12 cellular contexts compared by ENCODE assay signal in genomic region chr20:40961686-40962640, GRCh38.
DNase-seq lines count a peak whose midpoint lies in the region; ATAC-seq and TF ChIP-seq lines count a peak whose summit lies in the region.
"Had no signal": no experiment of that assay in that cellular context is flagged by ENCODE, and none has a peak within 500 bp of the region (broad histone marks: within the 10 kb centered on the region; RNA-seq: fewer than 3 reads in every experiment).

No MANE protein-coding gene starts in this region.

- H3K36me3 ChIP-seq in vagina, result no peaks in the 10 kb centered on the region
- H3K36me3 ChIP-seq: colonic mucosa, lower lobe of right lung had no signal

- no peak overlapping the region for H3K27ac ChIP-seq in vagina
- H3K27ac ChIP-seq: colonic mucosa, lower lobe of right lung, VCaP had no signal

- H3K4me1 ChIP-seq in vagina, result peaks cover 6% of the 10 kb centered on the region
- H3K4me1 ChIP-seq: colonic mucosa had no signal

- no peaks in the 10 kb centered on the region for H3K9me3 ChIP-seq in vagina
- H3K9me3 ChIP-seq: colonic mucosa, lower lobe of right lung had no signal

- peaks cover 11% of the 10 kb centered on the region for H3K4me1 Mint-ChIP-seq in activated naive CD8-positive, alpha-beta T cell treated with anti-CD3 and anti-CD28 coated beads, Interleukin-2, amount 50 U/mL, for 24 hours
- H3K4me1 Mint-ChIP-seq in activated naive CD8-positive, alpha-beta T cell treated with anti-CD3 and anti-CD28 coated beads for 36 hours, result peaks cover 9% of the 10 kb centered on the region
- H3K4me1 Mint-ChIP-seq in T-cell, result peaks cover 0 to 12% (median 11%) of the 10 kb centered on the region in 3 donors

- H3K36me3 Mint-ChIP-seq in activated naive CD8-positive, alpha-beta T cell treated with anti-CD3 and anti-CD28 coated beads, Interleukin-2, amount 50 U/mL, for 24 hours (ENCODE audit: low read depth), result no peaks in the 10 kb centered on the region
- no peaks in the 10 kb centered on the region for H3K36me3 Mint-ChIP-seq in activated naive CD8-positive, alpha-beta T cell treated with anti-CD3 and anti-CD28 coated beads for 36 hours
- H3K36me3 Mint-ChIP-seq in T-cell, result no peaks in the 10 kb centered on the region

- no peak overlapping the region for H3K4me3 ChIP-seq in vagina
- H3K4me3 ChIP-seq: colonic mucosa, lower lobe of right lung had no signal

- POLR2A ChIA-PET in T-cell (lab: Charles Lee), result no interaction called here

- TF ChIP-seq POLR2A in vagina (IDR thresholded peaks at IDR 0.05), result no peak

- TF ChIP-seq CTCF in vagina (IDR thresholded peaks at IDR 0.05), result no peak

- CTCF ChIA-PET in T-cell (lab: Charles Lee), result interaction anchor here (0.6 to 1.7 kb wide), 12 partner anchors 9 to 1912 kb away, joined by 3 to 12 read pairs (median 4); no protein-coding TSS in a partner anchor

- ATAC-seq in activated naive CD8-positive, alpha-beta T cell treated with anti-CD3 and anti-CD28 coated beads, Interleukin-2, amount 50 U/mL, for 24 hours, result peak; percentile 6
- peak in 3 of 4 experiments; percentile 43 to 64 (median 53) for ATAC-seq in T-cell (replicated peaks in 1 of 4)

- intact Hi-C loops in vagina (cut with DNase I), result loop anchor here (5.0 kb wide), 1 partner anchor 1865 kb away; no protein-coding TSS in a partner anchor

- no peaks in the 10 kb centered on the region for H3K27me3 Mint-ChIP-seq in activated naive CD8-positive, alpha-beta T cell treated with anti-CD3 and anti-CD28 coated beads, Interleukin-2, amount 50 U/mL, for 24 hours
- H3K27me3 Mint-ChIP-seq in activated naive CD8-positive, alpha-beta T cell treated with anti-CD3 and anti-CD28 coated beads for 36 hours, result no peaks in the 10 kb centered on the region
- peaks cover 0 to under 1% of the 10 kb centered on the region in 2 donors for H3K27me3 Mint-ChIP-seq in T-cell

- DNase-seq in activated naive CD8-positive, alpha-beta T cell treated with anti-CD3 and anti-CD28 coated beads, Interleukin-2, amount 50 U/mL, for 24 hours, result no peak
- no peak for DNase-seq in activated naive CD8-positive, alpha-beta T cell treated with anti-CD3 and anti-CD28 coated beads for 36 hours
- DNase-seq in T-cell (no peak), fibroblast of peridontal ligament (ENCODE audit: extremely low read depth) (peak; percentile 31), vagina (ENCODE audit: extremely low spot score in 2 of 2) (peak; percentile 76 to 88), hepatic stellate cell (ENCODE audit: low spot score) (no peak), inferior parietal cortex (ENCODE audit: extremely low spot score) (no peak), NCI-H1048 (lab: John Stamatoyannopoulos, UW) (no peak)

- H3K4me3 Mint-ChIP-seq in activated naive CD8-positive, alpha-beta T cell treated with anti-CD3 and anti-CD28 coated beads, Interleukin-2, amount 50 U/mL, for 24 hours, result no peak overlapping the region
- no peak overlapping the region for H3K4me3 Mint-ChIP-seq in activated naive CD8-positive, alpha-beta T cell treated with anti-CD3 and anti-CD28 coated beads for 36 hours
- no peak overlapping the region for H3K4me3 Mint-ChIP-seq in T-cell

- H3K27me3 ChIP-seq in vagina, result no peaks in the 10 kb centered on the region
- H3K27me3 ChIP-seq: colonic mucosa had no signal

- no peak overlapping the region for H3K27ac Mint-ChIP-seq in activated naive CD8-positive, alpha-beta T cell treated with anti-CD3 and anti-CD28 coated beads, Interleukin-2, amount 50 U/mL, for 24 hours
- no peak overlapping the region for H3K27ac Mint-ChIP-seq in activated naive CD8-positive, alpha-beta T cell treated with anti-CD3 and anti-CD28 coated beads for 36 hours
- H3K27ac Mint-ChIP-seq in T-cell, result no peak overlapping the region
- H3K27ac Mint-ChIP-seq: activated T-helper 2 cell treated with anti-CD3 and anti-CD28 coated beads, Interferon-gamma antibody, Interleukin-2, Interleukin-4, amounts not matched to agents 10 μg/mL and 5 μg/mL and 100 μg/mL, durations not matched to agents 14 hours and 24 hours and 36 hours had no signal

- H3K9me3 Mint-ChIP-seq in activated naive CD8-positive, alpha-beta T cell treated with anti-CD3 and anti-CD28 coated beads, Interleukin-2, amount 50 U/mL, for 24 hours, result no peaks in the 10 kb centered on the region
- H3K9me3 Mint-ChIP-seq in activated naive CD8-positive, alpha-beta T cell treated with anti-CD3 and anti-CD28 coated beads for 36 hours, result no peaks in the 10 kb centered on the region
- no peaks in the 10 kb centered on the region for H3K9me3 Mint-ChIP-seq in T-cell
- H3K9me3 Mint-ChIP-seq: activated T-helper 2 cell treated with anti-CD3 and anti-CD28 coated beads, Interferon-gamma antibody, Interleukin-2, Interleukin-4, amounts not matched to agents 10 μg/mL and 5 μg/mL and 100 μg/mL, durations not matched to agents 14 hours and 24 hours and 36 hours had no signal

Comparison
In these comparisons a context has a peak if more than half of its experiments do, and no peak if none do; other contexts are left out.
1. DNase-seq: peak in fibroblast of peridontal ligament (single experiment) and vagina (2 of 2); none in activated naive CD8-positive, alpha-beta T cell treated with anti-CD3 and anti-CD28 coated beads, Interleukin-2, amount 50 U/mL, for 24 hours (single experiment), activated naive CD8-positive, alpha-beta T cell treated with anti-CD3 and anti-CD28 coated beads for 36 hours (single experiment), T-cell (0 of 34), hepatic stellate cell (single experiment), inferior parietal cortex (single experiment) and NCI-H1048 (single experiment).